In the genomic region with DNA sequence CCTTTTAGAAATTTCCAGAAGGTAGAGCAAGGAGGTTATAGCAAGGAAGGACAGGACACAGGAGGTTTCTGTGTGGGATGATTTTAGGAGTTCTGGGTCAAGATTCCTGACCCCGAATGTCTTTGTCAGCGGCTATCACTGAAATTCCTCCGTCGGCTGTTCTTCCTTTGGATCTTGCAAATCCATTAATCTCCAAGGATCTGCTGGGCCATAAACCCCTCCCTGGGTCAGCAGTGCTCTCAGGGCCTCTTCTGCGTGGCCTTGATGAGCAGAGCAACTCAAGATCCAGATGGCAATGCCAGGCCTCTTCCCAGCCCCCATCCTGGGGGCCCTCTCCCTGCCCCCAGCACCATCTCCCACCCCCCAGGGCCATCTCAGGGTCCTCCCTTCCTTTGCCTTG, we compare ENCODE assay signal across 21 cellular contexts. TPM values are rescaled to one million over a fixed set of nuclear protein-coding genes. Genes with fewer than 3 reads are reported as not detected.
"Had no signal": no experiment of that assay in that cellular context is flagged by ENCODE, and none has a peak within 500 bp of the region (broad histone marks: within the 10 kb centered on the region; RNA-seq: fewer than 3 reads in every experiment).

No MANE protein-coding gene starts in this region.

- H3K4me3 ChIP-seq: dorsolateral prefrontal cortex, heart right ventricle, lung, neural progenitor cell, pancreas, skin epidermis, testis, tibial nerve had no signal

- H3K27ac ChIP-seq: dorsolateral prefrontal cortex, heart right ventricle, neural progenitor cell, pancreas, skin epidermis, testis had no signal

- H3K9me3 ChIP-seq: heart right ventricle, pancreas, testis, tibial nerve had no signal

- H3K27me3 ChIP-seq: heart right ventricle, neural progenitor cell, pancreas, testis, tibial nerve had no signal

- DNase-seq: cortex of kidney; effector CD8-positive, alpha-beta T cell; islet precursor cell; left ventricle myocardium superior; mesenchymal stem cell; midbrain; occipital lobe; pancreas; stimulated activated CD4-positive, alpha-beta T cell treated with anti-CD3 and anti-CD28 coated beads, Interleukin-2, amount 100 ng/mL, for 24 hours; stimulated activated CD4-positive, alpha-beta T cell treated with anti-CD3 and anti-CD28 coated beads, Interleukin-4, amount 100 ng/mL, for 4 hours; stimulated activated naive B cell treated with anti-CD40 and anti-IgM and Interleukin-4, amounts not matched to agents 10 μg/mL and 1 μg/mL and 100 μg/mL, for 72 hours; stimulated activated naive CD8-positive, alpha-beta T cell treated with anti-CD3 and anti-CD28 coated beads, Interleukin-15, amount 100 ng/mL, for 72 hours; testis had no signal

- H3K4me1 ChIP-seq: neural progenitor cell, pancreas had no signal

- H3K36me3 ChIP-seq: heart right ventricle, neural progenitor cell, pancreas, tibial nerve had no signal

- ATAC-seq: left ventricle myocardium superior; natural killer cell treated with Interleukin-12 subunit alpha and Interleukin-12 subunit beta and Interleukin-15 and Interleukin-18, amount 100 ng/mL, for 72 hours; stimulated activated naive B cell treated with anti-CD40 and anti-IgM and Interleukin-4, amounts not matched to agents 10 μg/mL and 1 μg/mL and 100 μg/mL, for 72 hours; stimulated activated naive CD8-positive, alpha-beta T cell treated with anti-CD3 and anti-CD28 coated beads, Interleukin-15, amount 100 ng/mL, for 72 hours had no signal

RNA-seq across cellular contexts. Expression of a gene that starts 40.0 kb away (rescaled TPM):
- total RNA-seq: left ventricle myocardium superior; natural killer cell treated with Interleukin-12 subunit alpha and Interleukin-12 subunit beta and Interleukin-15 and Interleukin-18, amount 100 ng/mL, for 72 hours; subcutaneous adipose tissue; tibial nerve had no signal
- polyA plus RNA-seq: heart right ventricle had no signal
